Comparison of ENCODE assay signal across 1 cellular context in the genomic region with DNA sequence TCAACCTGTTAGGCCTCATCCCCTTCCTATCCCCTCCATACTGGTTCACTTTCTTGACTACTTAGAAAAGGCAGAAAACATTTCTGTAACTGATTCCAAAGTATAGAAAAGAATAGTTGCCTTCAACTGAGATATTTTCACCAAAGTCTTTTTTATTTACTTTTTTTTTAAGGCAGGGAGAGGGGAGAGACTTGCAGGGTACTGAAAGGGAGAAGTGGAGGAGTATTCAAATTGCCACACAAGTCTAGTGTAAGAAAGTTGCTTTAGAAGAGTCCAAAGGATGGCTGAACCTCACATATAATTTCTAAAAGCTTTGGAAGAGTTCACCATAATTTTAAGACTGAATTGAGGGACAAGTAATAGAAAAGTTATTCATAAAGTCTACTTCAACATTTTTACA.
TF ChIP-seq lines count a peak whose summit lies in the region.

No MANE protein-coding gene starts in this region.

TF ChIP-seq in WTC11, 78 proteins besides CTCF, POLR2A, EP300 and RAD21 (continued from another document):
- TF ChIP-seq, protein P1, sequence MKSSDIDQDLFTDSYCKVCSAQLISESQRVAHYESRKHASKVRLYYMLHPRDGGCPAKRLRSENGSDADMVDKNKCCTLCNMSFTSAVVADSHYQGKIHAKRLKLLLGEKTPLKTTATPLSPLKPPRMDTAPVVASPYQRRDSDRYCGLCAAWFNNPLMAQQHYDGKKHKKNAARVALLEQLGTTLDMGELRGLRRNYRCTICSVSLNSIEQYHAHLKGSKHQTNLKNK (CRISPR knock-in tag; IDR thresholded peaks at IDR 0.05), result no peak
- TF ChIP-seq TCF7 (CRISPR knock-in tag; IDR thresholded peaks at IDR 0.05; ENCODE audit: low read depth), result no peak
